ENCODE assay signal across 31 cellular contexts in genomic region chr5:127302509-127302908, GRCh38. TPM values are rescaled to one million over a fixed set of nuclear protein-coding genes. Genes with fewer than 3 reads are reported as not detected.
"Had no signal": no experiment of that assay in that cellular context is flagged by ENCODE, and none has a peak within 500 bp of the region (broad histone marks: within the 10 kb centered on the region; RNA-seq: fewer than 3 reads in every experiment).

No MANE protein-coding gene starts in this region.

- H3K9ac ChIP-seq: SK-N-SH had no signal

- H3K4me1 ChIP-seq: Peyer's patch, SJSA1 had no signal

- ATAC-seq: activated CD4-positive, alpha-beta T cell treated with anti-CD3 and anti-CD28 coated beads for 36 hours; activated CD4-positive, CD25-positive, alpha-beta regulatory T cell treated with anti-CD3 and anti-CD28 coated beads, Interleukin-2, amount 50 U/mL, for 24 hours; activated CD8-positive, alpha-beta T cell treated with anti-CD3 and anti-CD28 coated beads, Interleukin-2, amount 10 ng/mL, durations not matched to agents 7 days and 5 days; activated naive CD4-positive, alpha-beta T cell treated with anti-CD3 and anti-CD28 coated beads, Interleukin-2, amount 50 U/mL, for 72 hours; PC-3 had no signal

- H3K27me3 ChIP-seq: adrenal gland, brain microvascular endothelial cell, Peyer's patch had no signal

- H3K36me3 ChIP-seq: adrenal gland, brain microvascular endothelial cell, Peyer's patch, SJSA1 had no signal

- H3K9me3 ChIP-seq: adrenal gland, Peyer's patch, SJSA1, SK-N-SH had no signal

- DNase-seq: activated CD4-positive, alpha-beta T cell treated with anti-CD3 and anti-CD28 coated beads for 36 hours; activated CD4-positive, alpha-beta T cell treated with anti-CD3 and anti-CD28 coated beads, Interleukin-2, amount 10 ng/mL, durations not matched to agents 7 days and 5 days; activated CD4-positive, alpha-beta T cell treated with anti-CD3 and anti-CD28 coated beads, Interleukin-2, amount 50 U/mL, for 48 hours; activated CD8-positive, alpha-beta T cell treated with anti-CD3 and anti-CD28 coated beads, Interleukin-2, amount 10 ng/mL, durations not matched to agents 7 days and 5 days; activated gamma-delta T cell; activated naive CD4-positive, alpha-beta T cell treated with anti-CD3 and anti-CD28 coated beads for 36 hours; activated T-cell treated with anti-CD3 and anti-CD28 coated beads, Interleukin-2, amount 50 U/mL, for 24 hours; adrenal gland; aorta; brain microvascular endothelial cell; NCI-H1105; NCI-H1417 treated with DMSO at 0.1 percent for 48 hours; NCI-H187 treated with DMSO at 0.1 percent for 48 hours; NCI-H2081; NCI-H2171 treated with DMSO at 0.1 percent for 48 hours; NCI-H2227 treated with DMSO at 0.1 percent for 48 hours; NCI-H446; NCI-H510A treated with DMSO at 0.1 percent for 48 hours; NCI-H748 treated with DMSO at 0.1 percent for 48 hours; NK-92 treated with Interleukin-12 subunit alpha and Interleukin-12 subunit beta, amount 100 ng/mL, for 24 hours; PC-3; Peyer's patch; RPMI8226; SHP77 treated with DMSO at 0.1 percent for 48 hours; SK-N-SH had no signal

- H3K4me3 ChIP-seq: adrenal gland, Peyer's patch, SJSA1 had no signal

- H3K27ac ChIP-seq: adrenal gland, brain microvascular endothelial cell, Peyer's patch, SJSA1 had no signal

- H3K4me2 ChIP-seq: SK-N-SH had no signal

- FAIRE-seq: TTC549 had no signal

RNA-seq across cellular contexts. Expression of gene MEGF10, which starts 11.9 kb away (rescaled TPM):
- total RNA-seq: activated CD4-positive, alpha-beta T cell treated with anti-CD3 and anti-CD28 coated beads for 36 hours; activated CD4-positive, alpha-beta T cell treated with anti-CD3 and anti-CD28 coated beads, Interleukin-2, amount 10 ng/mL, durations not matched to agents 7 days and 5 days; activated CD8-positive, alpha-beta T cell treated with anti-CD3 and anti-CD28 coated beads, Interleukin-2, amount 10 ng/mL, durations not matched to agents 7 days and 5 days; activated naive CD4-positive, alpha-beta T cell treated with anti-CD3 and anti-CD28 coated beads for 36 hours; activated T-helper 2 cell treated with anti-CD3 and anti-CD28 coated beads, Interferon-gamma antibody, Interleukin-2, Interleukin-4, amounts not matched to agents 10 μg/mL and 5 μg/mL and 100 μg/mL, durations not matched to agents 14 hours and 24 hours and 36 hours; MCF 10A; PC-3 had no signal
